19 cellular contexts compared by ENCODE assay signal in genomic region chr15:93046721-93047120, GRCh38. TPM values are rescaled to one million over a fixed set of nuclear protein-coding genes. Genes with fewer than 3 reads are reported as not detected.
"Had no signal": no experiment of that assay in that cellular context is flagged by ENCODE, and none has a peak within 500 bp of the region (broad histone marks: within the 10 kb centered on the region; RNA-seq: fewer than 3 reads in every experiment).

No MANE protein-coding gene starts in this region.

- H3K27me3 Mint-ChIP-seq: stimulated activated naive CD8-positive, alpha-beta T cell treated with anti-CD3 and anti-CD28 coated beads, Interleukin-15, Interleukin-2, amounts not matched to agents 100 ng/mL and 50 ng/mL, for 24 hours; type B pancreatic cell had no signal

- H3K36me3 ChIP-seq: prostate gland had no signal

- H3K9me3 ChIP-seq: gastrocnemius medialis, prostate gland, testis had no signal

- H3K4me1 ChIP-seq: right atrium auricular region had no signal

- DNase-seq: activated CD4-positive, alpha-beta T cell treated with anti-CD3 and anti-CD28 coated beads, Interleukin-2, amount 50 U/mL, for 4 hours; activated CD4-positive, CD25-positive, alpha-beta regulatory T cell treated with anti-CD3 and anti-CD28 coated beads, Interleukin-2, amount 50 U/mL, for 72 hours; activated gamma-delta T cell; cortex of kidney; gastrocnemius medialis; nephron progenitor cell; testis had no signal

- H3K27me3 ChIP-seq: ascending aorta, gastrocnemius medialis, heart left ventricle, right atrium auricular region, testis had no signal

- H3K27ac Mint-ChIP-seq: activated naive CD4-positive, alpha-beta T cell treated with anti-CD3 and anti-CD28 coated beads, Interleukin-2, amount 50 U/mL, for 24 hours; nephron progenitor cell; stimulated activated naive CD8-positive, alpha-beta T cell treated with anti-CD3 and anti-CD28 coated beads, Interleukin-15, Interleukin-2, amounts not matched to agents 100 ng/mL and 50 ng/mL, for 24 hours; type B pancreatic cell had no signal

- H3K27ac ChIP-seq: ascending aorta, heart left ventricle, prostate gland, right atrium auricular region, testis, VCaP had no signal

- ATAC-seq: esophagus mucosa, gastrocnemius medialis, heart left ventricle had no signal

- H3K9me3 Mint-ChIP-seq: activated naive CD4-positive, alpha-beta T cell treated with anti-CD3 and anti-CD28 coated beads, Interleukin-2, amount 50 U/mL, for 24 hours had no signal

- H3K4me3 Mint-ChIP-seq: activated naive CD4-positive, alpha-beta T cell treated with anti-CD3 and anti-CD28 coated beads, Interleukin-2, amount 50 U/mL, for 24 hours; nephron progenitor cell; stimulated activated naive CD8-positive, alpha-beta T cell treated with anti-CD3 and anti-CD28 coated beads, Interleukin-15, Interleukin-2, amounts not matched to agents 100 ng/mL and 50 ng/mL, for 24 hours; type B pancreatic cell had no signal

- H3K4me3 ChIP-seq: ascending aorta, gastrocnemius medialis, heart left ventricle, prostate gland, right atrium auricular region, skin epidermis, testis had no signal

RNA-seq across cellular contexts. Expression of gene RGMA, which starts 42.3 kb away (rescaled TPM):
- total RNA-seq: activated CD8-positive, alpha-beta memory T cell treated with anti-CD3 and anti-CD28 coated beads for 36 hours; T-helper 1 cell treated with Interleukin-12 subunit alpha and Interleukin-12 subunit beta and Interleukin-4 antibody, amounts not matched to agents 30 ng/mL and 1 ng/mL, for 36 hours had no signal
